Comparison of ENCODE assay signal across 11 cellular contexts in genomic region chr6:81938991-81939773, GRCh38.
A peak's percentile ranks its signal among the peaks of the same experiment; 100 is the strongest.
DNase-seq lines count a peak whose midpoint lies in the region; ATAC-seq, FAIRE-seq and TF ChIP-seq lines count a peak whose summit lies in the region.
"Had no signal": no experiment of that assay in that cellular context is flagged by ENCODE, and none has a peak within 500 bp of the region (broad histone marks: within the 10 kb centered on the region; RNA-seq: fewer than 3 reads in every experiment).

No MANE protein-coding gene starts in this region.

- no peaks in the 10 kb centered on the region for H4K20me1 ChIP-seq in astrocyte (ENCODE audit: insufficient read depth, low read length)

- ATAC-seq in foreskin keratinocyte = peak; percentile 18

- peak overlapping the region; percentile 60 for H3K9ac ChIP-seq in astrocyte (ENCODE audit: low read length)

- H3K4me1 Mint-ChIP-seq in astrocyte (ENCODE audit: low read depth, unreplicated experiment) = peaks cover 30% of the 10 kb centered on the region
- H3K4me1 Mint-ChIP-seq: activated B cell treated with CpG ODN at 0.5 μM for 24 hours had no signal

- H3K27ac Mint-ChIP-seq in astrocyte (ENCODE audit: unreplicated experiment) = peak overlapping the region; percentile 75
- H3K27ac Mint-ChIP-seq: activated B cell treated with CpG ODN at 0.5 μM for 24 hours had no signal

- DNase-seq in HTR-8/SVneo (ENCODE audit: insufficient read length, low spot score) = no peak
- peak; percentile 93 for DNase-seq in astrocyte (ENCODE audit: low read depth)
- peak; percentile 48 to 82 for DNase-seq in foreskin keratinocyte
- DNase-seq in tibial artery = no peak
- no peak for DNase-seq in activated gamma-delta T cell treated with Interleukin-2 at 50 U/mL for 16 hours
- DNase-seq in effector memory CD4-positive, alpha-beta T cell = no peak
- no peak for DNase-seq in anterior cingulate cortex (lab: John Stamatoyannopoulos, UW)
- DNase-seq: activated B cell treated with CpG ODN at 0.5 μM for 24 hours, DMS153, NCI-H2107, RPMI8226 had no signal

- H3K4me3 ChIP-seq in astrocyte (ENCODE audit: insufficient read depth, low read depth, low read length) (no peak overlapping the region), tibial artery (no peak overlapping the region)
- H3K4me3 ChIP-seq in effector memory CD4-positive, alpha-beta T cell (ENCODE audit: insufficient read depth, low read depth, low read length, poor library complexity, severe bottlenecking) = no peak overlapping the region

- H3K9me3 ChIP-seq in astrocyte (ENCODE audit: insufficient read depth, low read depth, low read length) (no peaks in the 10 kb centered on the region), tibial artery (no peaks in the 10 kb centered on the region)
- H3K9me3 ChIP-seq in effector memory CD4-positive, alpha-beta T cell (ENCODE audit: control insufficient read depth, low read length) = no peaks in the 10 kb centered on the region

- H3K27me3 Mint-ChIP-seq in astrocyte (ENCODE audit: low read depth, unreplicated experiment) = no peaks in the 10 kb centered on the region
- H3K27me3 Mint-ChIP-seq: activated B cell treated with CpG ODN at 0.5 μM for 24 hours had no signal

- H3K79me2 ChIP-seq in astrocyte (ENCODE audit: insufficient read depth, low read length) = no peaks in the 10 kb centered on the region

- H3K4me1 ChIP-seq in astrocyte (ENCODE audit: insufficient read depth, low read length) (peaks cover 35% of the 10 kb centered on the region), foreskin keratinocyte (peaks cover 33% of the 10 kb centered on the region), tibial artery (peaks cover 0 to 40% (median 8%) of the 10 kb centered on the region in 4 donors)
- H3K4me1 ChIP-seq in effector memory CD4-positive, alpha-beta T cell (ENCODE audit: control insufficient read depth, insufficient read depth, low read length, poor library complexity, severe bottlenecking) = no peaks in the 10 kb centered on the region

- H3K4me2 ChIP-seq in astrocyte (ENCODE audit: low read length) = peak overlapping the region; percentile 56

- intact Hi-C loops in tibial artery (cut with DNase I; ENCODE audit: low total_unique reads) = no loop called here

- no peaks in the 10 kb centered on the region for H3K36me3 Mint-ChIP-seq in astrocyte (ENCODE audit: low read depth, unreplicated experiment)

- FAIRE-seq in HTR-8/SVneo (lab: Jason Lieb, UNC) (peak; percentile 38), astrocyte (lab: Jason Lieb, UNC) (peak; percentile 45)

- no peak overlapping the region for H3K4me3 Mint-ChIP-seq in astrocyte (ENCODE audit: unreplicated experiment)
- H3K4me3 Mint-ChIP-seq: activated B cell treated with CpG ODN at 0.5 μM for 24 hours had no signal

- TF ChIP-seq CTCF in astrocyte (IDR thresholded peaks at IDR 0.05; ENCODE audit: insufficient read depth, low read depth, low read length) (no peak), foreskin keratinocyte (conservative IDR thresholded peaks at IDR 0.05) (no peak), tibial artery (IDR thresholded peaks at IDR 0.05) (no peak)

- H3K27me3 ChIP-seq in astrocyte (ENCODE audit: insufficient read depth, low read length) = no peaks in the 10 kb centered on the region
- H3K27me3 ChIP-seq in foreskin keratinocyte = no peaks in the 10 kb centered on the region
- no peaks in the 10 kb centered on the region for H3K27me3 ChIP-seq in tibial artery
- H3K27me3 ChIP-seq in effector memory CD4-positive, alpha-beta T cell (replicated peaks; ENCODE audit: control insufficient read depth, insufficient read depth, low read length, poor library complexity, severe bottlenecking) = no peaks in the 10 kb centered on the region

- H3K9me3 Mint-ChIP-seq in astrocyte (ENCODE audit: unreplicated experiment) = no peaks in the 10 kb centered on the region
- H3K9me3 Mint-ChIP-seq: activated B cell treated with CpG ODN at 0.5 μM for 24 hours had no signal

- H3K36me3 ChIP-seq in astrocyte (ENCODE audit: insufficient read depth, low read length) (no peaks in the 10 kb centered on the region), tibial artery (no peaks in the 10 kb centered on the region)
- H3K36me3 ChIP-seq in effector memory CD4-positive, alpha-beta T cell (ENCODE audit: control insufficient read depth, insufficient read depth, low read length) = no peaks in the 10 kb centered on the region

- peak overlapping the region; percentile 12 for H2AFZ ChIP-seq in astrocyte (ENCODE audit: low read depth, low read length)

- peak overlapping the region; percentile 89 for H3K27ac ChIP-seq in astrocyte (ENCODE audit: low read depth, low read length)
- peak overlapping the region; percentile 99 for H3K27ac ChIP-seq in foreskin keratinocyte
- H3K27ac ChIP-seq in tibial artery = peak overlapping the region; percentile 5 to 21
- H3K27ac ChIP-seq in effector memory CD4-positive, alpha-beta T cell (ENCODE audit: insufficient read depth, low read length, poor library complexity, severe bottlenecking) = no peak overlapping the region

Comparison
In these comparisons a context has a peak if more than half of its experiments do, and no peak if none do; other contexts are left out.
1. DNase-seq: peak in astrocyte (single experiment) and foreskin keratinocyte (2 of 2); none in HTR-8/SVneo (single experiment), tibial artery (0 of 2), activated gamma-delta T cell treated with Interleukin-2 at 50 U/mL for 16 hours (single experiment), effector memory CD4-positive, alpha-beta T cell (0 of 3) and anterior cingulate cortex (0 of 58).